ENCODE assay signal across 9 cellular contexts in the genomic region with DNA sequence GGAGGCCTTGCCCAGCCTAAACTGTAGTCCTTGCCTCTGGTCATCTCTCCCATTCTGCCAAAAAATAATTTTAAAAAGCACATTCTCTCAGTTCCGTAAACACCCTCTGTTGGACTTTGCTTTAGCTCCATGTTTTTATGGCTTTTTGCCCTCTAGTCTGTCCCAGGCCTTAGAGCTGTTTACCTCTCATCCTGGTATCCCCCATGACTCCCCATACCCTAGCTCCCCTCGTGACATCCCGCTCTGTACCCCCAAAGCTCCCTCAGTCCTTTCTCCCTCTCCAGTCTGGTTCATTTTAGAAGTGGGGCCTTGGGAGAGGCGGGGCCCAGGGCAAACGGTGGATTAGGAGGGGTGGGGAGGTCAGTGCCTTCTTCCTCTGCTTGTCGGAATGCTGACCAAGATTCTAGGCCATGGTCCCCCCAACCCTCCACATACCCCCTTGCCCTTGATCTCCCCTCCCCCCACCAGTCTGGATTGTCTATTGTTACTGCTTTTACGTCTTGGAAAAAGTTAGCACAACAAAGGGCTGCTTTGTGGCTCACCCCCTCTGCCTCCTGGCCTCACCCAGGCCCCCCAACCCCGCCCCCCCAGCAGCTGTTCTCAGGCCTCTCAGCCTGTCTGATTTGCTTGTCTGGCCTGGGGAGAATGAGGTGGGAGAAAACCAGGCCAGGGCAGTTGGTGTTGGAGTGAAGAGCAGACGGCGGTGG. TPM values are rescaled to one million over a fixed set of nuclear protein-coding genes. Genes with fewer than 3 reads are reported as not detected.
DNase-seq lines count a peak whose midpoint lies in the region; ATAC-seq and TF ChIP-seq lines count a peak whose summit lies in the region.
"Had no signal": no experiment of that assay in that cellular context is flagged by ENCODE, and none has a peak within 500 bp of the region (broad histone marks: within the 10 kb centered on the region; RNA-seq: fewer than 3 reads in every experiment).

No MANE protein-coding gene starts in this region.

- H3K36me3 ChIP-seq in left ventricle myocardium inferior, result peaks cover 23% of the 10 kb centered on the region
- no peaks in the 10 kb centered on the region for H3K36me3 ChIP-seq in endocrine pancreas (ENCODE audit: control insufficient read depth, insufficient read depth, low read length)
- H3K36me3 ChIP-seq in BE2C, result peaks cover 28% of the 10 kb centered on the region

- peak overlapping the region; percentile 97 for H3K27ac ChIP-seq in left ventricle myocardium inferior (replicated peaks)

- H3K9ac ChIP-seq in endocrine pancreas (ENCODE audit: control insufficient read depth, insufficient read depth, low read length), result peak overlapping the region; percentile 42

- no peaks in the 10 kb centered on the region for H3K36me3 Mint-ChIP-seq in natural killer cell

- H3K4me3 Mint-ChIP-seq in natural killer cell, result peak overlapping the region; percentile 78

- no peaks in the 10 kb centered on the region for H3K9me3 Mint-ChIP-seq in natural killer cell

- TF ChIP-seq CTCF in left ventricle myocardium inferior (IDR thresholded peaks at IDR 0.05; ENCODE audit: borderline replicate concordance) (no peak), natural killer cell (IDR thresholded peaks at IDR 0.05) (no peak), BE2C (IDR thresholded peaks at IDR 0.05; ENCODE audit: low read depth, low read length) (no peak)

- H3K4me1 Mint-ChIP-seq in natural killer cell, result peaks cover 59 to 85% of the 10 kb centered on the region in 2 donors

- intact Hi-C loops in left ventricle myocardium inferior (cut with micrococcal nuclease) (no loop called here), cardiac septum (cut with DNase I) (no loop called here), natural killer cell (cut with micrococcal nuclease) (no loop called here)

- H3K27ac Mint-ChIP-seq in natural killer cell, result peak overlapping the region; percentile 89 to 97

- no peaks in the 10 kb centered on the region for H3K27me3 Mint-ChIP-seq in natural killer cell (ENCODE audit: low read depth in 2 of 2)

- H3K9me3 ChIP-seq in left ventricle myocardium inferior (replicated peaks), result no peaks in the 10 kb centered on the region
- no peaks in the 10 kb centered on the region for H3K9me3 ChIP-seq in endocrine pancreas (ENCODE audit: control insufficient read depth, low read length)
- no peaks in the 10 kb centered on the region for H3K9me3 ChIP-seq in BE2C

- ATAC-seq in natural killer cell (no peak), GM21447 (IDR thresholded peaks at IDR 0.05; ENCODE audit: unreplicated experiment) (no peak)

- H3K4me1 ChIP-seq in left ventricle myocardium inferior (peaks cover 96% of the 10 kb centered on the region), endocrine pancreas (ENCODE audit: control insufficient read depth, insufficient read depth, low read length) (no peaks in the 10 kb centered on the region), BE2C (peaks cover 71% of the 10 kb centered on the region)

- peak overlapping the region; percentile 78 for H3K4me3 ChIP-seq in left ventricle myocardium inferior
- no peak overlapping the region for H3K4me3 ChIP-seq in endocrine pancreas (ENCODE audit: control insufficient read depth, insufficient read depth, low read length)
- H3K4me3 ChIP-seq in BE2C (ENCODE audit: low read depth, low read length), result no peak overlapping the region; the same call in 1 of the 2 replicates

- H3K27me3 ChIP-seq in left ventricle myocardium inferior (ENCODE audit: low read depth) (no peaks in the 10 kb centered on the region), endocrine pancreas (ENCODE audit: control insufficient read depth, insufficient read depth, low read length) (no peaks in the 10 kb centered on the region), BE2C (no peaks in the 10 kb centered on the region)

- DNase-seq in left ventricle myocardium inferior (no peak), cardiac septum (ENCODE audit: low spot score) (no peak), natural killer cell (no peak), cerebellum (ENCODE audit: low spot score) (no peak), NCI-H748 treated with DMSO at 0.1 percent for 48 hours (lab: John Stamatoyannopoulos, UW) (no peak), BE2C (no peak)
- DNase-seq: NCI-H774 had no signal

RNA-seq across cellular contexts. Expression of a gene that starts 18.3 kb away (rescaled TPM):
- total RNA-seq in left ventricle myocardium inferior, result 0.88 TPM
- total RNA-seq in cardiac septum, result 2.6 TPM
- not detected for total RNA-seq in natural killer cell
- total RNA-seq in cerebellum, result 0.45 TPM
- polyA plus RNA-seq in BE2C (2012; ENCODE audit: insufficient read depth, insufficient read length, low read depth), result 11.3 TPM

RNA-seq across cellular contexts. Expression of a gene that starts 37.2 kb away (rescaled TPM):
- total RNA-seq in left ventricle myocardium inferior, result 17.1 TPM
- 30.7 TPM for total RNA-seq in cardiac septum
- 10 to 100 TPM; 75.9 to 94.6 (median 79.1) TPM for total RNA-seq in natural killer cell
- total RNA-seq in cerebellum, result 4.9 TPM
- polyA plus RNA-seq in BE2C (2012; ENCODE audit: insufficient read depth, insufficient read length, low read depth), result 141 TPM

RNA-seq across cellular contexts. Expression of a gene that starts 58.5 kb away (rescaled TPM):
- total RNA-seq in left ventricle myocardium inferior (0.55 TPM), cardiac septum (0.75 TPM), natural killer cell (1 to 10 TPM; 3.4 to 4.9 (median 3.8) TPM), cerebellum (8.5 TPM)
- 7.1 TPM for polyA plus RNA-seq in BE2C (2012; ENCODE audit: insufficient read depth, insufficient read length, low read depth)
